In the genomic region with DNA sequence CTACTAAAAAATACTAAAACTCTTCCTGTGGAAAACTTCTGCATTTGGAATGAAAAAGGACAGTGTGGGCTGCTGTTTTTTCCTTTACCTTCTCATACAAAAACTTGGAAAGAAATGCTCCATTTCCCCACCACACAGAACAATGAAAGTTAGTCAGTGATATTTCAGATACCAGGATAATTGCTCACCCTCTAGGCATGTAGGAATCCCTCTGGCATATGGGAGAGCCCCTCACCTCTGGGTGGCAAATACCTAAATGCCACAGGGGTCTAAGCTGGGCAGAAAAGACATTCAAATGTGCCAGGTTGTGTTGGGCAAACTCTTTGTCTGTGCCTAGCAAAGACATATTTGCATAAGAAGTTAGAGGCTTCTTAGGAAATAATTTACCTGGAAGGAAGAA, we compare ENCODE assay signal across 17 cellular contexts.
DNase-seq lines count a peak whose midpoint lies in the region; ATAC-seq, FAIRE-seq and TF ChIP-seq lines count a peak whose summit lies in the region.
"Had no signal": no experiment of that assay in that cellular context is flagged by ENCODE, and none has a peak within 500 bp of the region (broad histone marks: within the 10 kb centered on the region; RNA-seq: fewer than 3 reads in every experiment).

No MANE protein-coding gene starts in this region.

- peak overlapping the region; percentile 24 for H2AFZ ChIP-seq in IMR-90 (replicated peaks; ENCODE audit: low read length, poor library complexity)

- H2AK5ac ChIP-seq in IMR-90 (ENCODE audit: low read depth, low read length): no peak overlapping the region

- in situ Hi-C loops in Caki2 (cut with HindIII; ENCODE audit: low pct_unique_long_range_greater_than_20kb, low sequenced_read_pairs) (no loop called here), IMR-90 (cut with MboI; ENCODE audit: low sequenced_read_pairs) (no loop called here)

- no peak overlapping the region for H3K18ac ChIP-seq in IMR-90 (ENCODE audit: low read depth, low read length)

- no peak overlapping the region for H2AK9ac ChIP-seq in IMR-90 (replicated peaks; ENCODE audit: low read depth, low read length, poor library complexity)

- H2BK120ac ChIP-seq in IMR-90 (ENCODE audit: low read depth, low read length): no peak overlapping the region

- no peak overlapping the region for H3K56ac ChIP-seq in IMR-90 (ENCODE audit: extremely low read depth, insufficient read depth, low read length)

- H2BK20ac ChIP-seq in IMR-90 (ENCODE audit: low read depth, low read length): no peak overlapping the region

- H2BK15ac ChIP-seq in IMR-90 (ENCODE audit: low read depth, low read length): no peak overlapping the region

- no TSS peak for BruUV-seq in IMR-90 (replicated peaks; lab: Mats Ljungman, UMichigan)

- H3K9me1 ChIP-seq in IMR-90 (ENCODE audit: insufficient read depth, low read length): 0 out of 2 replicates have a peak, but pooled peaks cover 2% of the 10 kb centered on the region

- TF ChIP-seq RAD21 in IMR-90 (IDR thresholded peaks at IDR 0.05; ENCODE audit: low read length): no peak

- H3K14ac ChIP-seq in IMR-90 (replicated peaks; ENCODE audit: low read depth, low read length): no peak overlapping the region; the same call in 1 of the 2 replicates

- no peak overlapping the region for H3K27ac ChIP-seq in IMR-90 (ENCODE audit: insufficient read depth, low read length)
- H3K27ac ChIP-seq: dorsolateral prefrontal cortex, HL-60, tibial nerve had no signal

- no peak for FAIRE-seq in bronchial epithelial cell (lab: Jason Lieb, UNC)
- FAIRE-seq: GM12878 had no signal

- no peak overlapping the region for H3K4me2 ChIP-seq in IMR-90 (ENCODE audit: low read depth, low read length)

- no peak overlapping the region for H4K8ac ChIP-seq in IMR-90 (ENCODE audit: low read depth in 2 of 2, low read length in 2 of 2)

- peak; percentile 52 for DNase-seq in Caki2 (ENCODE audit: low read depth)
- peak; percentile 32 for DNase-seq in IMR-90
- DNase-seq in bronchial epithelial cell (ENCODE audit: low read depth): peak; percentile 62
- peak; percentile 36 for DNase-seq in myocyte (ENCODE audit: low read depth)
- no peak for DNase-seq in left cardiac atrium
- DNase-seq in T-helper 9 cell: no peak
- no peak for DNase-seq in amygdala (lab: John Stamatoyannopoulos, UW)
- DNase-seq: activated CD4-positive, alpha-beta T cell treated with anti-CD3 and anti-CD28 coated beads for 4 hours; dorsolateral prefrontal cortex; NCI-H2227 treated with DMSO at 0.1 percent for 48 hours; stimulated activated CD4-positive, alpha-beta T cell treated with anti-CD3 and anti-CD28 coated beads, Interleukin-1b, Interleukin-23, amount 100 ng/mL, for 48 hours; stimulated activated CD8-positive, alpha-beta memory T cell treated with anti-CD3 and anti-CD28 coated beads, Interleukin-4, amount 100 ng/mL, for 48 hours; T-cell had no signal

- H2BK5ac ChIP-seq in IMR-90 (ENCODE audit: low read depth, low read length, poor library complexity, severe bottlenecking): no peak overlapping the region

- POLR2A ChIA-PET in IMR-90 (lab: Charles Lee; ENCODE audit: unreplicated experiment): no interaction called here

- no peak overlapping the region for H3K4ac ChIP-seq in IMR-90 (ENCODE audit: low read depth, low read length)

- H3K9me3 ChIP-seq in IMR-90 (ENCODE audit: control insufficient read depth, insufficient read depth, low read length): no peaks in the 10 kb centered on the region
- H3K9me3 ChIP-seq: tibial nerve had no signal

- no peak overlapping the region for H4K91ac ChIP-seq in IMR-90 (ENCODE audit: insufficient read depth, low read depth, low read length)

- H3K4me3 ChIP-seq in IMR-90 (ENCODE audit: insufficient read depth, low read depth, low read length) (no peak overlapping the region), bronchial epithelial cell (ENCODE audit: low read depth, low read length) (no peak overlapping the region)
- H3K4me3 ChIP-seq: dorsolateral prefrontal cortex, GM12878, tibial nerve had no signal

- H3K9ac ChIP-seq in IMR-90 (ENCODE audit: low read depth, low read length): no peak overlapping the region

- no peak for TF ChIP-seq CTCF in IMR-90 (conservative IDR thresholded peaks at IDR 0.05; ENCODE audit: low read depth, low read length)
- TF ChIP-seq CTCF in bronchial epithelial cell (IDR thresholded peaks at IDR 0.05; ENCODE audit: insufficient read depth, low read length, severe bottlenecking): no peak

- dilution Hi-C loops in IMR-90 (cut with HindIII; ENCODE audit: low sequenced_read_pairs, unreplicated experiment): no loop called here

- ATAC-seq in IMR-90 (ENCODE audit: low read depth) (no peak), left cardiac atrium (no peak), HG03460 (IDR thresholded peaks at IDR 0.05; ENCODE audit: unreplicated experiment) (no peak)
- ATAC-seq: GM12878, T-cell had no signal

- H3K27me3 ChIP-seq in IMR-90 (ENCODE audit: control insufficient read depth, insufficient read depth, low read length) (no peaks in the 10 kb centered on the region), bronchial epithelial cell (ENCODE audit: control insufficient read depth, insufficient read depth, low read length) (no peaks in the 10 kb centered on the region)
- H3K27me3 ChIP-seq: tibial nerve had no signal

- no peaks in the 10 kb centered on the region for H3K36me3 ChIP-seq in IMR-90 (ENCODE audit: control insufficient read depth, insufficient read depth, low read length)
- no peaks in the 10 kb centered on the region for H3K36me3 ChIP-seq in bronchial epithelial cell (ENCODE audit: control insufficient read depth, insufficient read depth, low read length)
- H3K36me3 ChIP-seq: tibial nerve had no signal

- TF ChIP-seq POLR2A in IMR-90 (IDR thresholded peaks at IDR 0.05; ENCODE audit: low read depth, low read length): no peak

- no peak overlapping the region for H3K23ac ChIP-seq in IMR-90 (ENCODE audit: low read depth, low read length)

- peaks cover 1% of the 10 kb centered on the region; the same call in 1 of the 2 replicates for H3K4me1 ChIP-seq in IMR-90 (ENCODE audit: control insufficient read depth, insufficient read depth, low read length)
- H3K4me1 ChIP-seq: tibial nerve had no signal

- no peaks in the 10 kb centered on the region for H3K79me1 ChIP-seq in IMR-90 (ENCODE audit: low read depth in 1 of 2, low read length in 2 of 2)

- H4K5ac ChIP-seq in IMR-90 (ENCODE audit: low read depth, low read length): no peak overlapping the region

- intact Hi-C loops in IMR-90 (cut with micrococcal nuclease): no loop called here
- intact Hi-C loops in left cardiac atrium (cut with DNase I): no loop called here

- no peaks in the 10 kb centered on the region for H4K20me1 ChIP-seq in IMR-90 (ENCODE audit: insufficient read depth, low read length)

- CTCF ChIA-PET in IMR-90 (lab: Yijun Ruan, JAX): no interaction called here

TF ChIP-seq in IMR-90, 13 proteins besides CTCF, POLR2A, EP300 and RAD21:
- TF ChIP-seq MAZ (IDR thresholded peaks at IDR 0.05; ENCODE audit: borderline replicate concordance, low read depth, low read length): no peak
- no peak for TF ChIP-seq MAFK (IDR thresholded peaks at IDR 0.05; ENCODE audit: low read depth, low read length)
- TF ChIP-seq NFE2L2 (IDR thresholded peaks at IDR 0.05; ENCODE audit: low read depth, low read length): no peak
- no peak for TF ChIP-seq ELK1 (IDR thresholded peaks at IDR 0.05; ENCODE audit: borderline replicate concordance, low read depth, low read length)
- TF ChIP-seq FOS (IDR thresholded peaks at IDR 0.05; ENCODE audit: low read depth, low read length): no peak
- TF ChIP-seq CHD1 (IDR thresholded peaks at IDR 0.05; ENCODE audit: low read depth, low read length): no peak
- no peak for TF ChIP-seq RFX5 (IDR thresholded peaks at IDR 0.05; ENCODE audit: low read depth, low read length)
- no peak for TF ChIP-seq RCOR1 (IDR thresholded peaks at IDR 0.05; ENCODE audit: insufficient replicate concordance, low read length)
- TF ChIP-seq USF2 (IDR thresholded peaks at IDR 0.05; ENCODE audit: low read depth, low read length): no peak

Comparison
In these comparisons a context has a peak if more than half of its experiments do, and no peak if none do; other contexts are left out.
1. DNase-seq: peak in Caki2 (single experiment), IMR-90 (single experiment), bronchial epithelial cell (single experiment) and myocyte (single experiment); none in left cardiac atrium (single experiment), T-helper 9 cell (single experiment) and amygdala (0 of 56).